In genomic region chr7:28958946-28959417, GRCh38 we compare ENCODE assay signal across 1 cellular context.
TF ChIP-seq lines count a peak whose summit lies in the region.

No MANE protein-coding gene starts in this region.

TF ChIP-seq in GM23338, 12 proteins besides CTCF, POLR2A, EP300 and RAD21 (continued from another document):
- TF ChIP-seq ZNF114 (CRISPR knock-in tag; IDR thresholded peaks at IDR 0.05) (no peak), ZNF462 (CRISPR knock-in tag; IDR thresholded peaks at IDR 0.05) (no peak), EZH2phosphoT487 (IDR thresholded peaks at IDR 0.05; ENCODE audit: unreplicated experiment) (no peak), JUNB (IDR thresholded peaks at IDR 0.05; ENCODE audit: unreplicated experiment) (no peak), POLR2AphosphoS5 (IDR thresholded peaks at IDR 0.05; ENCODE audit: low read depth) (no peak), EZH2 (IDR thresholded peaks at IDR 0.05; ENCODE audit: low read depth, unreplicated experiment) (no peak), ZNF331 (CRISPR knock-in tag; IDR thresholded peaks at IDR 0.05; ENCODE audit: low read depth) (no peak)
